ENCODE assay signal across 11 cellular contexts in genomic region chr7:50356212-50356944, GRCh38. TPM values are rescaled to one million over a fixed set of nuclear protein-coding genes. Genes with fewer than 3 reads are reported as not detected.
DNase-seq lines count a peak whose midpoint lies in the region; ATAC-seq, FAIRE-seq and TF ChIP-seq lines count a peak whose summit lies in the region.
"Had no signal": no experiment of that assay in that cellular context is flagged by ENCODE, and none has a peak within 500 bp of the region (broad histone marks: within the 10 kb centered on the region; RNA-seq: fewer than 3 reads in every experiment).

No MANE protein-coding gene starts in this region.

- no peaks in the 10 kb centered on the region for H3K27me3 ChIP-seq in tibial artery

- no peak for TF ChIP-seq POLR2A in H54 (IDR thresholded peaks at IDR 0.05; ENCODE audit: low read depth, low read length)

- no peak for FAIRE-seq in H54 (lab: Jason Lieb, UNC)
- no peak for FAIRE-seq in frontal cortex (lab: Jason Lieb, UNC)

- no peaks in the 10 kb centered on the region for H3K9me3 ChIP-seq in tibial artery
- H3K9me3 ChIP-seq: HAP-1 had no signal

- no peak overlapping the region for H3K4me3 ChIP-seq in tibial artery
- H3K4me3 ChIP-seq: HAP-1 had no signal

- peaks cover 89% of the 10 kb centered on the region for H3K36me3 Mint-ChIP-seq in activated naive CD4-positive, alpha-beta T cell treated with anti-CD3 and anti-CD28 coated beads, Interleukin-2, amount 10 ng/mL, durations not matched to agents 7 days and 5 days
- peaks cover 92% of the 10 kb centered on the region for H3K36me3 Mint-ChIP-seq in activated CD8-positive, alpha-beta T cell treated with anti-CD3 and anti-CD28 coated beads, Interleukin-2, amount 10 ng/mL, durations not matched to agents 7 days and 5 days (ENCODE audit: low read depth)

- no peaks in the 10 kb centered on the region for H3K4me1 ChIP-seq in tibial artery
- H3K4me1 ChIP-seq: HAP-1 had no signal

- no peaks in the 10 kb centered on the region for H3K9me3 Mint-ChIP-seq in activated naive CD4-positive, alpha-beta T cell treated with anti-CD3 and anti-CD28 coated beads, Interleukin-2, amount 10 ng/mL, durations not matched to agents 7 days and 5 days
- no peaks in the 10 kb centered on the region for H3K9me3 Mint-ChIP-seq in activated CD8-positive, alpha-beta T cell treated with anti-CD3 and anti-CD28 coated beads, Interleukin-2, amount 10 ng/mL, durations not matched to agents 7 days and 5 days (ENCODE audit: insufficient read depth)

- H3K4me3 Mint-ChIP-seq in activated naive CD4-positive, alpha-beta T cell treated with anti-CD3 and anti-CD28 coated beads, Interleukin-2, amount 10 ng/mL, durations not matched to agents 7 days and 5 days: peak overlapping the region; percentile 1
- H3K4me3 Mint-ChIP-seq in activated CD8-positive, alpha-beta T cell treated with anti-CD3 and anti-CD28 coated beads, Interleukin-2, amount 10 ng/mL, durations not matched to agents 7 days and 5 days: peak overlapping the region; percentile 32

- POLR2A ChIA-PET in activated CD8-positive, alpha-beta T cell treated with anti-CD3 and anti-CD28 coated beads, Interleukin-2, amount 10 ng/mL, durations not matched to agents 7 days and 5 days (lab: Charles Lee): interaction anchor here (1.1 to 6.0 kb wide), 4 partner anchors 11 to 92 kb away, joined by 3 to 75 read pairs (median 6); no protein-coding TSS in a partner anchor

- DNase-seq in activated naive CD4-positive, alpha-beta T cell treated with anti-CD3 and anti-CD28 coated beads, Interleukin-2, amount 10 ng/mL, durations not matched to agents 7 days and 5 days: no peak
- DNase-seq in activated naive CD4-positive, alpha-beta T cell (lab: John Stamatoyannopoulos, UW): no peak
- DNase-seq in activated CD8-positive, alpha-beta T cell treated with anti-CD3 and anti-CD28 coated beads, Interleukin-2, amount 10 ng/mL, durations not matched to agents 7 days and 5 days: no peak
- no peak for DNase-seq in left lobe of liver (ENCODE audit: low spot score)
- DNase-seq in tibial artery: peak; percentile 67 to 73
- DNase-seq in COLO829 (ENCODE audit: low spot score): no peak
- DNase-seq in H54 (ENCODE audit: insufficient read length, low spot score): no peak
- DNase-seq in frontal cortex (ENCODE audit: low spot score in 2 of 2): no peak

- no peak for TF ChIP-seq CTCF in tibial artery (IDR thresholded peaks at IDR 0.05)

- H3K27me3 Mint-ChIP-seq in activated naive CD4-positive, alpha-beta T cell treated with anti-CD3 and anti-CD28 coated beads, Interleukin-2, amount 10 ng/mL, durations not matched to agents 7 days and 5 days: no peaks in the 10 kb centered on the region
- no peaks in the 10 kb centered on the region for H3K27me3 Mint-ChIP-seq in activated CD8-positive, alpha-beta T cell treated with anti-CD3 and anti-CD28 coated beads, Interleukin-2, amount 10 ng/mL, durations not matched to agents 7 days and 5 days (ENCODE audit: low read depth)

- peaks cover 97% of the 10 kb centered on the region for H3K4me1 Mint-ChIP-seq in activated naive CD4-positive, alpha-beta T cell treated with anti-CD3 and anti-CD28 coated beads, Interleukin-2, amount 10 ng/mL, durations not matched to agents 7 days and 5 days
- H3K4me1 Mint-ChIP-seq in activated CD8-positive, alpha-beta T cell treated with anti-CD3 and anti-CD28 coated beads, Interleukin-2, amount 10 ng/mL, durations not matched to agents 7 days and 5 days (ENCODE audit: low read depth): peaks cover 93% of the 10 kb centered on the region

- no peak overlapping the region for H3K27ac ChIP-seq in tibial artery

- no peaks in the 10 kb centered on the region for H3K36me3 ChIP-seq in tibial artery
- H3K36me3 ChIP-seq: HAP-1 had no signal

- ATAC-seq in activated CD8-positive, alpha-beta T cell treated with anti-CD3 and anti-CD28 coated beads, Interleukin-2, amount 10 ng/mL, durations not matched to agents 7 days and 5 days: no peak
- ATAC-seq in left lobe of liver: peak; percentile 44

- intact Hi-C loops in tibial artery (cut with DNase I; ENCODE audit: low total_unique reads): no loop called here

- CTCF ChIA-PET in activated naive CD4-positive, alpha-beta T cell treated with anti-CD3 and anti-CD28 coated beads, Interleukin-2, amount 10 ng/mL, durations not matched to agents 7 days and 5 days (lab: Charles Lee): interaction anchor here (2.1 kb wide), 1 partner anchor 12 kb away, joined by 6 read pairs; no protein-coding TSS in a partner anchor
- CTCF ChIA-PET in activated CD8-positive, alpha-beta T cell treated with anti-CD3 and anti-CD28 coated beads, Interleukin-2, amount 10 ng/mL, durations not matched to agents 7 days and 5 days (lab: Charles Lee): interaction anchor here (0.7 to 18.3 kb wide), 5 partner anchors 11 to 42 kb away, joined by 3 to 322 read pairs (median 4); no protein-coding TSS in a partner anchor

- peak overlapping the region; percentile 95 for H3K27ac Mint-ChIP-seq in activated naive CD4-positive, alpha-beta T cell treated with anti-CD3 and anti-CD28 coated beads, Interleukin-2, amount 10 ng/mL, durations not matched to agents 7 days and 5 days
- H3K27ac Mint-ChIP-seq in activated CD8-positive, alpha-beta T cell treated with anti-CD3 and anti-CD28 coated beads, Interleukin-2, amount 10 ng/mL, durations not matched to agents 7 days and 5 days: peak overlapping the region; percentile 96

RNA-seq across cellular contexts. Expression of gene IKZF1, which starts 51.9 kb away (rescaled TPM):
- total RNA-seq in activated CD8-positive, alpha-beta T cell treated with anti-CD3 and anti-CD28 coated beads, Interleukin-2, amount 10 ng/mL, durations not matched to agents 7 days and 5 days: 100 to 1,000 TPM; 370 to 374 TPM
- 2.8 TPM for total RNA-seq in left lobe of liver
- 1.2 TPM for total RNA-seq in frontal cortex
- total RNA-seq: glomerular endothelial cell, NCI-H460 had no signal

Comparison
In these comparisons a context has a peak if more than half of its experiments do, and no peak if none do; other contexts are left out.
1. DNase-seq: peak in tibial artery (2 of 2); none in activated naive CD4-positive, alpha-beta T cell treated with anti-CD3 and anti-CD28 coated beads, Interleukin-2, amount 10 ng/mL, durations not matched to agents 7 days and 5 days (single experiment), activated naive CD4-positive, alpha-beta T cell (0 of 4), activated CD8-positive, alpha-beta T cell treated with anti-CD3 and anti-CD28 coated beads, Interleukin-2, amount 10 ng/mL, durations not matched to agents 7 days and 5 days (single experiment), left lobe of liver (single experiment), COLO829 (single experiment), H54 (single experiment) and frontal cortex (0 of 2).
2. RNA of gene IKZF1, which starts 51.9 kb away (total RNA-seq): 370 to 374 TPM in activated CD8-positive, alpha-beta T cell treated with anti-CD3 and anti-CD28 coated beads, Interleukin-2, amount 10 ng/mL, durations not matched to agents 7 days and 5 days; 2.8 TPM in left lobe of liver (single experiment) and 1.2 TPM in frontal cortex (single experiment); every median in the first group is over 10 times any median in the second.